ENCODE assay signal across 8 cellular contexts in genomic region chr6:33276581-33276863, GRCh38. TPM values are rescaled to one million over a fixed set of nuclear protein-coding genes. Genes with fewer than 3 reads are reported as not detected.
A peak's percentile ranks its signal among the peaks of the same experiment; 100 is the strongest.
DNase-seq lines count a peak whose midpoint lies in the region; ATAC-seq, FAIRE-seq and TF ChIP-seq lines count a peak whose summit lies in the region.

No MANE protein-coding gene starts in this region.

- H3K27ac Mint-ChIP-seq in chondrocyte (ENCODE audit: unreplicated experiment) = peak overlapping the region; percentile 78

- no peaks in the 10 kb centered on the region for H3K9me3 Mint-ChIP-seq in chondrocyte (ENCODE audit: low read depth)

- H3K4me1 Mint-ChIP-seq in chondrocyte (ENCODE audit: low read depth) = peaks cover 53% of the 10 kb centered on the region

- H3K4me3 Mint-ChIP-seq in chondrocyte (ENCODE audit: unreplicated experiment) = peak overlapping the region; percentile 73

- peak overlapping the region; percentile 91 for H3K4me2 ChIP-seq in A549

- H3K9me3 ChIP-seq in A549 (no peaks in the 10 kb centered on the region), HUES6 (ENCODE audit: control insufficient read depth, insufficient read depth, low read depth, low read length) (no peaks in the 10 kb centered on the region), muscle layer of duodenum (ENCODE audit: control insufficient read depth in 1 of 2, low read length in 2 of 2) (no peaks in the 10 kb centered on the region)

- no peak for DNase-seq in A549 (ENCODE audit: low read depth in 1 of 2, low spot score in 1 of 2)
- DNase-seq in chondrocyte (ENCODE audit: low spot score) = no peak
- no peak for DNase-seq in islet precursor cell
- DNase-seq in NCI-H1092 treated with DMSO at 0.1 percent for 48 hours (lab: John Stamatoyannopoulos, UW) = no peak
- no peak for DNase-seq in DMS153 (lab: John Stamatoyannopoulos, UW)

- TF ChIP-seq EP300 in A549 (IDR thresholded peaks at IDR 0.05) = no peak

- no peak for ATAC-seq in A549
- ATAC-seq in HG03159 (IDR thresholded peaks at IDR 0.05; ENCODE audit: unreplicated experiment) = no peak

- peak overlapping the region; percentile 93 for H3K9ac ChIP-seq in HUES6 (ENCODE audit: low read length)

- TF ChIP-seq POLR2A in A549 (IDR thresholded peaks at IDR 0.05; ENCODE audit: low read length) = no peak

- TF ChIP-seq RAD21 in A549 (conservative IDR thresholded peaks at IDR 0.05 in 1 of 2, IDR thresholded peaks at IDR 0.05 in 1 of 2) = no peak

- CTCF ChIA-PET in A549 (lab: Yijun Ruan, JAX) = interaction anchor here (0.8 to 5.7 kb wide), 5 partner anchors 12 to 149 kb away, joined by 3 to 44 read pairs (median 12); partner anchors contain the start of genes PFDN6, RGL2 and WDR46

- no peak for FAIRE-seq in A549 (lab: Jason Lieb, UNC)

- peak overlapping the region; percentile 87 for H3K4me3 ChIP-seq in A549
- H3K4me3 ChIP-seq in HUES6 (ENCODE audit: low read depth, low read length) = peak overlapping the region; percentile 88
- peak overlapping the region; percentile 68 to 85 for H3K4me3 ChIP-seq in muscle layer of duodenum (ENCODE audit: low read depth in 1 of 2, low read length in 2 of 2)

- POLR2A ChIA-PET in A549 (lab: Yijun Ruan, JAX) = interaction anchor here (1.2 to 2.1 kb wide), 4 partner anchors 12 to 41 kb away, joined by 3 to 10 read pairs (median 7); partner anchors contain the start of genes PFDN6, WDR46 and ZBTB22

- H3K36me3 ChIP-seq in HUES6 (ENCODE audit: control insufficient read depth, insufficient read depth, low read length) = peaks cover 81% of the 10 kb centered on the region
- H3K36me3 ChIP-seq in muscle layer of duodenum (ENCODE audit: control insufficient read depth in 1 of 2, insufficient read depth in 2 of 2, low read length in 2 of 2) = peaks cover 37 to 49% of the 10 kb centered on the region in 2 donors

- H3K36me3 Mint-ChIP-seq in chondrocyte (ENCODE audit: low read depth) = peaks cover 24% of the 10 kb centered on the region

- no peaks in the 10 kb centered on the region for H3K27me3 ChIP-seq in HUES6 (ENCODE audit: control insufficient read depth, insufficient read depth, low read length)
- H3K27me3 ChIP-seq in muscle layer of duodenum (ENCODE audit: low read depth, low read length) = no peaks in the 10 kb centered on the region

- H3K27ac ChIP-seq in A549 (peak overlapping the region; percentile 68 to 97), HUES6 (ENCODE audit: low read depth, low read length) (peak overlapping the region; percentile 86), muscle layer of duodenum (ENCODE audit: low read length) (peak overlapping the region; percentile 83)

- TF ChIP-seq CTCF in A549 (IDR thresholded peaks at IDR 0.05) (no peak), chondrocyte (IDR thresholded peaks at IDR 0.05) (no peak)

- no peaks in the 10 kb centered on the region for H3K27me3 Mint-ChIP-seq in chondrocyte (ENCODE audit: low read depth)

- H3K4me1 ChIP-seq in A549 = peaks cover 41% of the 10 kb centered on the region
- peaks cover 20% of the 10 kb centered on the region; the same call in 1 of the 2 replicates for H3K4me1 ChIP-seq in HUES6 (ENCODE audit: control insufficient read depth, insufficient read depth, low read length)
- H3K4me1 ChIP-seq in muscle layer of duodenum (ENCODE audit: control insufficient read depth in 1 of 2, insufficient read depth in 2 of 2, low read length in 2 of 2) = peaks cover 16 to 71% of the 10 kb centered on the region in 2 donors

TF ChIP-seq in A549, 52 proteins besides CTCF, POLR2A, EP300 and RAD21:
- TF ChIP-seq RARB (CRISPR knock-in tag; IDR thresholded peaks at IDR 0.05) (peak; percentile 47; the same call in 1 of the 2 replicates), CHD4 (IDR thresholded peaks at IDR 0.05; ENCODE audit: borderline replicate concordance) (no peak)
TF ChIP-seq in A549: peak in this region for 1.

RNA-seq across cellular contexts. Expression of gene B3GALT4, which starts 0.4 kb away (rescaled TPM):
- polyA plus RNA-seq in A549 (2011; rRNA removed) (0.54 and 0.74 TPM in 2 replicates), A549 (2017; fragmentation: RNase III; extraction: RNeasy Plus Mini Kit Qiagen cat#74134 plus additional on column Dnase treatment) (0.24 to 0.41 TPM (median 0.27 TPM) in 3 replicates)
- polyA plus RNA-seq in A549 (2012; cell fraction: cytosol; rRNA removed) = 0.20 and 0.45 TPM in 2 replicates
- polyA plus RNA-seq in A549 (2012; cell fraction: nucleus; rRNA removed) = 0.40 and 0.49 TPM in 2 replicates
- polyA minus RNA-seq in A549 (2011; rRNA and poly(A)+ RNA removed) = 2.0 and 2.7 TPM in 2 replicates
- 6.5 to 9.2 TPM (median 7.3 TPM) in 3 replicates for total RNA-seq in chondrocyte

RNA-seq across cellular contexts. Expression of gene RPS18, which starts 4.6 kb away (rescaled TPM):
- 3,426 and 3,692 TPM in 2 replicates for polyA plus RNA-seq in A549 (2011; rRNA removed)
- 5,001 and 5,310 TPM in 2 replicates for polyA plus RNA-seq in A549 (2012; cell fraction: cytosol; rRNA removed)
- 1,388 and 1,717 TPM in 2 replicates for polyA plus RNA-seq in A549 (2012; cell fraction: nucleus; rRNA removed)
- polyA plus RNA-seq in A549 (2017; fragmentation: RNase III; extraction: RNeasy Plus Mini Kit Qiagen cat#74134 plus additional on column Dnase treatment) = 3,611 to 3,881 TPM (median 3,639 TPM) in 3 replicates
- polyA minus RNA-seq in A549 (2011; rRNA and poly(A)+ RNA removed) = 851 and 1,281 TPM in 2 replicates
- total RNA-seq in chondrocyte = 1,578 to 1,963 TPM (median 1,582 TPM) in 3 replicates

RNA-seq across cellular contexts. Expression of gene VPS52, which starts 4.8 kb away (rescaled TPM):
- polyA plus RNA-seq in A549 (2011; rRNA removed) (38.9 and 44.3 TPM in 2 replicates), A549 (2017; fragmentation: RNase III; extraction: RNeasy Plus Mini Kit Qiagen cat#74134 plus additional on column Dnase treatment) (22.8 to 28.0 TPM (median 22.8 TPM) in 3 replicates)
- 24.7 and 30.2 TPM in 2 replicates for polyA plus RNA-seq in A549 (2012; cell fraction: cytosol; rRNA removed)
- polyA plus RNA-seq in A549 (2012; cell fraction: nucleus; rRNA removed) = 88.0 and 102 TPM in 2 replicates
- 67.8 and 76.8 TPM in 2 replicates for polyA minus RNA-seq in A549 (2011; rRNA and poly(A)+ RNA removed)
- total RNA-seq in chondrocyte = 35.8 to 49.9 TPM (median 36.0 TPM) in 3 replicates

RNA-seq across cellular contexts. Expression of gene WDR46, which starts 12.5 kb away (rescaled TPM):
- polyA plus RNA-seq in A549 (2011; rRNA removed) = 35.1 TPM in 2 replicates
- polyA plus RNA-seq in A549 (2012; cell fraction: cytosol; rRNA removed) = 59.0 and 62.6 TPM in 2 replicates
- 95.1 and 106 TPM in 2 replicates for polyA plus RNA-seq in A549 (2012; cell fraction: nucleus; rRNA removed)
- 88.4 to 91.2 TPM (median 89.6 TPM) in 3 replicates for polyA plus RNA-seq in A549 (2017; fragmentation: RNase III; extraction: RNeasy Plus Mini Kit Qiagen cat#74134 plus additional on column Dnase treatment)
- polyA minus RNA-seq in A549 (2011; rRNA and poly(A)+ RNA removed) = 65.1 and 77.4 TPM in 2 replicates
- total RNA-seq in chondrocyte = 42.4 to 79.7 TPM (median 48.1 TPM) in 3 replicates

RNA-seq across cellular contexts. Expression of gene PFDN6, which starts 12.9 kb away (rescaled TPM):
- 61.2 and 84.6 TPM in 2 replicates for polyA plus RNA-seq in A549 (2011; rRNA removed)
- polyA plus RNA-seq in A549 (2012; cell fraction: cytosol; rRNA removed) = 69.9 and 83.4 TPM in 2 replicates
- 22.3 and 45.7 TPM in 2 replicates for polyA plus RNA-seq in A549 (2012; cell fraction: nucleus; rRNA removed)
- polyA plus RNA-seq in A549 (2017; fragmentation: RNase III; extraction: RNeasy Plus Mini Kit Qiagen cat#74134 plus additional on column Dnase treatment) = 117 to 138 TPM (median 120 TPM) in 3 replicates
- polyA minus RNA-seq in A549 (2011; rRNA and poly(A)+ RNA removed) = 10.0 and 12.7 TPM in 2 replicates
- total RNA-seq in chondrocyte = 25.3 to 35.5 TPM (median 27.8 TPM) in 3 replicates
